Comparison of ENCODE assay signal across 8 cellular contexts in the genomic region with DNA sequence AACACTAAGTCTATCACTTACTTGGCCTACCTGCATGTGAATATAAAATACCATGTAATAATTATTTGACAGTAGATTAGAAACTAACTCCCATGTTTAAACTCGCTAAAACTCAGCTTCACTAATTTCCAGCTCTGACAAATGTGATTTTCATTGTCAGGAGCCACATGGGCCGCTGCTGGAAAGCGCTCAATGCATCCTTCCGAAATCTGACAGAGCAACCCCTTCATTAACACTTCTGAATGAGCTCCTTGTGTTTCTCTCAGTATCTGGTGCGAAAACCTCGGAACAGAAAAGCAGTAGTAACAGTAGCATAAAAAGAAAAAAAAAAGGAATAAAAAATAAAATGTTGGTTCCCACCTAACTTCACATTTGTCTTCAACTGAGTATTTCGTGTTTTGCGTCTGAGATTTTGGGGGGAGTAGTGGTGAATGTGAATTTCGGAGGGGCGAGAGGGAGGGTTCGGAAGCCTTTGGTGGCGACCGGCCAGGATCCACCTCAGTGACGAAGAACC.
A peak's percentile ranks its signal among the peaks of the same experiment; 100 is the strongest.
DNase-seq lines count a peak whose midpoint lies in the region.

No MANE protein-coding gene starts in this region.

- in situ Hi-C loops in ACHN (cut with HindIII; ENCODE audit: low pct_ligation_motif_present, low pct_unique_long_range_greater_than_20kb, low sequenced_read_pairs): no loop called here

- peak overlapping the region; percentile 97 for H3K4me3 Mint-ChIP-seq in dendritic cell treated with granulocyte-macrophage colony-stimulating factor and Interleukin-4, amounts not matched to agents 40 ng/mL and 50 ng/mL, for 4 days

- peaks cover 45% of the 10 kb centered on the region for H3K36me3 Mint-ChIP-seq in dendritic cell treated with granulocyte-macrophage colony-stimulating factor and Interleukin-4, amounts not matched to agents 40 ng/mL and 50 ng/mL, for 4 days (ENCODE audit: low read depth)

- H3K27me3 Mint-ChIP-seq in dendritic cell treated with granulocyte-macrophage colony-stimulating factor and Interleukin-4, amounts not matched to agents 40 ng/mL and 50 ng/mL, for 4 days: no peaks in the 10 kb centered on the region

- intact Hi-C loops in dendritic cell treated with granulocyte-macrophage colony-stimulating factor and Interleukin-4, amounts not matched to agents 40 ng/mL and 50 ng/mL, for 4 days (cut with micrococcal nuclease): loop anchor here (1.0 to 2.0 kb wide), 2 partner anchors 73 to 126 kb away; a partner anchor contains a TSS

- H3K9me3 ChIP-seq in mucosa of stomach (ENCODE audit: control insufficient read depth, low read length): no peaks in the 10 kb centered on the region

- DNase-seq in DMS53 treated with DMSO at 0.1 percent for 48 hours (lab: John Stamatoyannopoulos, UW; ENCODE audit: unreplicated experiment): peak; percentile 5
- peak; percentile 42 for DNase-seq in NAMALWA (ENCODE audit: low spot score)
- no peak for DNase-seq in UCSD-AML1 (lab: John Stamatoyannopoulos, UW; ENCODE audit: unreplicated experiment)
- no peak for DNase-seq in MV-4-11 (lab: John Stamatoyannopoulos, UW)
- no peak for DNase-seq in ACHN
- DNase-seq in T-helper 9 cell: no peak

- peak overlapping the region; percentile 97 for H3K27ac Mint-ChIP-seq in dendritic cell treated with granulocyte-macrophage colony-stimulating factor and Interleukin-4, amounts not matched to agents 40 ng/mL and 50 ng/mL, for 4 days

- peaks cover 14% of the 10 kb centered on the region for H3K4me1 Mint-ChIP-seq in dendritic cell treated with granulocyte-macrophage colony-stimulating factor and Interleukin-4, amounts not matched to agents 40 ng/mL and 50 ng/mL, for 4 days (ENCODE audit: low read depth)

- no peaks in the 10 kb centered on the region for H3K36me3 ChIP-seq in mucosa of stomach (ENCODE audit: control insufficient read depth, insufficient read depth, low read length)

- H3K4me3 ChIP-seq in mucosa of stomach (ENCODE audit: low read length): peak overlapping the region; percentile 72

- peak overlapping the region; percentile 92 for H3K9ac ChIP-seq in mucosa of stomach (ENCODE audit: low read length)

- no peaks in the 10 kb centered on the region for H3K4me1 ChIP-seq in mucosa of stomach (ENCODE audit: control insufficient read depth, insufficient read depth, low read length)

- no peaks in the 10 kb centered on the region for H3K27me3 ChIP-seq in mucosa of stomach (ENCODE audit: control insufficient read depth, insufficient read depth, low read length)

- no peaks in the 10 kb centered on the region for H3K9me3 Mint-ChIP-seq in dendritic cell treated with granulocyte-macrophage colony-stimulating factor and Interleukin-4, amounts not matched to agents 40 ng/mL and 50 ng/mL, for 4 days

Comparison
In these comparisons a context has a peak if more than half of its experiments do, and no peak if none do; other contexts are left out.
1. DNase-seq: peak in DMS53 treated with DMSO at 0.1 percent for 48 hours (single experiment) and NAMALWA (single experiment); none in UCSD-AML1 (single experiment), MV-4-11 (single experiment), ACHN (single experiment) and T-helper 9 cell (single experiment).